ENCODE assay signal across 13 cellular contexts in genomic region chr14:22517117-22517720, GRCh38.
A peak's percentile ranks its signal among the peaks of the same experiment; 100 is the strongest.
DNase-seq lines count a peak whose midpoint lies in the region; ATAC-seq, FAIRE-seq and TF ChIP-seq lines count a peak whose summit lies in the region.
"Had no signal": no experiment of that assay in that cellular context is flagged by ENCODE, and none has a peak within 500 bp of the region (broad histone marks: within the 10 kb centered on the region; RNA-seq: fewer than 3 reads in every experiment).

No MANE protein-coding gene starts in this region.

- peaks cover 89% of the 10 kb centered on the region for H3K36me3 Mint-ChIP-seq in T-helper 2 cell treated with Interferon-gamma antibody and Interleukin-4, amounts not matched to agents 5 μg/mL and 100 μg/mL, for 36 hours (ENCODE audit: low read depth)
- H3K36me3 Mint-ChIP-seq in activated T-helper 2 cell treated with anti-CD3 and anti-CD28 coated beads, Interferon-gamma antibody, Interleukin-2, Interleukin-4, amounts not matched to agents 10 μg/mL and 5 μg/mL and 100 μg/mL, durations not matched to agents 14 hours and 24 hours and 36 hours (ENCODE audit: low read depth), result peaks cover 94% of the 10 kb centered on the region
- no peaks in the 10 kb centered on the region for H3K36me3 Mint-ChIP-seq in type B pancreatic cell

- no peak overlapping the region for H3K9ac ChIP-seq in neural cell (ENCODE audit: low read length)

- TF ChIP-seq CTCF in neural cell (IDR thresholded peaks at IDR 0.05; ENCODE audit: poor library complexity, severe bottlenecking) (no peak), osteoblast (IDR thresholded peaks at IDR 0.05; ENCODE audit: extremely low read depth, low read depth, low read length) (no peak), type B pancreatic cell (conservative IDR thresholded peaks at IDR 0.05) (no peak)

- no peak for ATAC-seq in GM19397 (IDR thresholded peaks at IDR 0.05; ENCODE audit: unreplicated experiment)
- ATAC-seq: A549 had no signal

- no peaks in the 10 kb centered on the region for H3K27me3 Mint-ChIP-seq in T-helper 2 cell treated with Interferon-gamma antibody and Interleukin-4, amounts not matched to agents 5 μg/mL and 100 μg/mL, for 36 hours (ENCODE audit: low read depth)
- no peaks in the 10 kb centered on the region for H3K27me3 Mint-ChIP-seq in activated T-helper 2 cell treated with anti-CD3 and anti-CD28 coated beads, Interferon-gamma antibody, Interleukin-2, Interleukin-4, amounts not matched to agents 10 μg/mL and 5 μg/mL and 100 μg/mL, durations not matched to agents 14 hours and 24 hours and 36 hours (ENCODE audit: low read depth)
- peaks cover 5% of the 10 kb centered on the region for H3K27me3 Mint-ChIP-seq in type B pancreatic cell

- peak overlapping the region; percentile 86 for H3K4me3 Mint-ChIP-seq in T-helper 2 cell treated with Interferon-gamma antibody and Interleukin-4, amounts not matched to agents 5 μg/mL and 100 μg/mL, for 36 hours
- H3K4me3 Mint-ChIP-seq in activated T-helper 2 cell treated with anti-CD3 and anti-CD28 coated beads, Interferon-gamma antibody, Interleukin-2, Interleukin-4, amounts not matched to agents 10 μg/mL and 5 μg/mL and 100 μg/mL, durations not matched to agents 14 hours and 24 hours and 36 hours (ENCODE audit: low read depth), result peak overlapping the region; percentile 78
- no peak overlapping the region for H3K4me3 Mint-ChIP-seq in type B pancreatic cell
- H3K4me3 Mint-ChIP-seq: dendritic cell treated with granulocyte-macrophage colony-stimulating factor and Interleukin-4, amounts not matched to agents 40 ng/mL and 50 ng/mL, for 4 days had no signal

- peak; percentile 20 for TF ChIP-seq EP300 in neural cell (conservative IDR thresholded peaks at IDR 0.05; ENCODE audit: poor library complexity, severe bottlenecking)

- H4K20me1 ChIP-seq in neural cell (ENCODE audit: insufficient read depth) (no peaks in the 10 kb centered on the region), osteoblast (ENCODE audit: insufficient read depth, low read length) (no peaks in the 10 kb centered on the region)

- TF ChIP-seq RAD21 in neural cell (conservative IDR thresholded peaks at IDR 0.05), result no peak

- H3K9me3 Mint-ChIP-seq in T-helper 2 cell treated with Interferon-gamma antibody and Interleukin-4, amounts not matched to agents 5 μg/mL and 100 μg/mL, for 36 hours, result no peaks in the 10 kb centered on the region
- H3K9me3 Mint-ChIP-seq in activated T-helper 2 cell treated with anti-CD3 and anti-CD28 coated beads, Interferon-gamma antibody, Interleukin-2, Interleukin-4, amounts not matched to agents 10 μg/mL and 5 μg/mL and 100 μg/mL, durations not matched to agents 14 hours and 24 hours and 36 hours, result no peaks in the 10 kb centered on the region
- H3K9me3 Mint-ChIP-seq in type B pancreatic cell, result peaks cover 5% of the 10 kb centered on the region
- H3K9me3 Mint-ChIP-seq: dendritic cell treated with granulocyte-macrophage colony-stimulating factor and Interleukin-4, amounts not matched to agents 40 ng/mL and 50 ng/mL, for 4 days had no signal

- H3K79me2 ChIP-seq in neural cell (replicated peaks; ENCODE audit: insufficient read depth, low read length) (no peaks in the 10 kb centered on the region), osteoblast (ENCODE audit: insufficient read depth, low read length) (no peaks in the 10 kb centered on the region)

- no peak overlapping the region for H3K4me2 ChIP-seq in neural cell (ENCODE audit: low read length)
- H3K4me2 ChIP-seq in osteoblast (ENCODE audit: insufficient read depth, low read length), result no peak overlapping the region
- H3K4me2 ChIP-seq: A549 had no signal

- H3K4me3 ChIP-seq in neural cell (ENCODE audit: low read length) (no peak overlapping the region), osteoblast (ENCODE audit: insufficient read depth, low read length) (no peak overlapping the region)
- H3K4me3 ChIP-seq: A549, thyroid gland had no signal

- peak overlapping the region; percentile 95 for H3K27ac Mint-ChIP-seq in T-helper 2 cell treated with Interferon-gamma antibody and Interleukin-4, amounts not matched to agents 5 μg/mL and 100 μg/mL, for 36 hours
- peak overlapping the region; percentile 87 for H3K27ac Mint-ChIP-seq in activated T-helper 2 cell treated with anti-CD3 and anti-CD28 coated beads, Interferon-gamma antibody, Interleukin-2, Interleukin-4, amounts not matched to agents 10 μg/mL and 5 μg/mL and 100 μg/mL, durations not matched to agents 14 hours and 24 hours and 36 hours
- no peak overlapping the region for H3K27ac Mint-ChIP-seq in type B pancreatic cell
- H3K27ac Mint-ChIP-seq: dendritic cell treated with granulocyte-macrophage colony-stimulating factor and Interleukin-4, amounts not matched to agents 40 ng/mL and 50 ng/mL, for 4 days had no signal

- DNase-seq in T-helper 2 cell treated with Interferon-gamma antibody and Interleukin-4, amounts not matched to agents 5 μg/mL and 100 μg/mL, for 36 hours (ENCODE audit: low spot score), result no peak
- no peak for DNase-seq in T-helper 2 cell
- no peak for DNase-seq in GM19239 (ENCODE audit: insufficient read length, low spot score)
- no peak for DNase-seq in activated T-helper 2 cell treated with anti-CD3 and anti-CD28 coated beads, Interferon-gamma antibody, Interleukin-2, Interleukin-4, amounts not matched to agents 10 μg/mL and 5 μg/mL and 100 μg/mL, durations not matched to agents 14 hours and 24 hours and 36 hours (ENCODE audit: low spot score)
- DNase-seq in osteoblast (ENCODE audit: insufficient read length, low spot score, missing footprints), result no peak
- DNase-seq in type B pancreatic cell (ENCODE audit: extremely low spot score, unreplicated experiment), result no peak
- DNase-seq: NCI-H2227 treated with DMSO at 0.1 percent for 48 hours; stimulated activated CD4-positive, alpha-beta T cell treated with anti-CD3 and anti-CD28 coated beads, Interleukin-12 subunit alpha, Interleukin-12 subunit beta, amount 100 ng/mL, for 4 hours; thyroid gland had no signal

- H3K4me1 ChIP-seq in osteoblast (ENCODE audit: insufficient read depth, low read length), result peaks cover 7% of the 10 kb centered on the region
- H3K4me1 ChIP-seq: A549 had no signal

- H3K27me3 ChIP-seq in neural cell (ENCODE audit: insufficient read depth, low read depth, low read length) (no peaks in the 10 kb centered on the region), osteoblast (ENCODE audit: insufficient read depth, low read length) (peaks cover 3% of the 10 kb centered on the region)
- H3K27me3 ChIP-seq: thyroid gland had no signal

- H3K4me1 Mint-ChIP-seq in T-helper 2 cell treated with Interferon-gamma antibody and Interleukin-4, amounts not matched to agents 5 μg/mL and 100 μg/mL, for 36 hours (ENCODE audit: low read depth), result peaks cover 73% of the 10 kb centered on the region
- H3K4me1 Mint-ChIP-seq in activated T-helper 2 cell treated with anti-CD3 and anti-CD28 coated beads, Interferon-gamma antibody, Interleukin-2, Interleukin-4, amounts not matched to agents 10 μg/mL and 5 μg/mL and 100 μg/mL, durations not matched to agents 14 hours and 24 hours and 36 hours (ENCODE audit: low read depth), result peaks cover 83% of the 10 kb centered on the region
- H3K4me1 Mint-ChIP-seq in type B pancreatic cell (ENCODE audit: unreplicated experiment), result peaks cover 65% of the 10 kb centered on the region

- H3K9me3 ChIP-seq in neural cell (ENCODE audit: low read length) (no peaks in the 10 kb centered on the region), osteoblast (ENCODE audit: low read depth, low read length) (no peaks in the 10 kb centered on the region)
- H3K9me3 ChIP-seq: A549, thyroid gland had no signal

- H3K36me3 ChIP-seq in neural cell (ENCODE audit: insufficient read depth, low read length) (no peaks in the 10 kb centered on the region), osteoblast (ENCODE audit: insufficient read depth, low read length) (no peaks in the 10 kb centered on the region)
- H3K36me3 ChIP-seq: thyroid gland had no signal

- intact Hi-C loops in activated T-helper 2 cell treated with anti-CD3 and anti-CD28 coated beads, Interferon-gamma antibody, Interleukin-2, Interleukin-4, amounts not matched to agents 10 μg/mL and 5 μg/mL and 100 μg/mL, durations not matched to agents 14 hours and 24 hours and 36 hours (cut with micrococcal nuclease), result no loop called here

- H3K27ac ChIP-seq in neural cell (ENCODE audit: low read length), result no peak overlapping the region
- no peak overlapping the region for H3K27ac ChIP-seq in osteoblast (ENCODE audit: low read depth, low read length)
- H3K27ac ChIP-seq: A549, thyroid gland had no signal

- H2AFZ ChIP-seq in neural cell (ENCODE audit: low read depth, low read length) (no peak overlapping the region), osteoblast (ENCODE audit: low read length) (no peak overlapping the region)

- peak; percentile 83 for FAIRE-seq in GM19239 (lab: Jason Lieb, UNC)
- FAIRE-seq: A549 had no signal

- H3K9me2 ChIP-seq in neural cell (ENCODE audit: insufficient read depth, low read length), result no peaks in the 10 kb centered on the region

- H3F3A ChIP-seq in neural cell (ENCODE audit: insufficient read depth, low read length, poor library complexity, severe bottlenecking), result no peaks in the 10 kb centered on the region

TF ChIP-seq in neural cell, 6 proteins besides CTCF, POLR2A, EP300 and RAD21:
- TF ChIP-seq EZH2 (IDR thresholded peaks at IDR 0.05; ENCODE audit: borderline replicate concordance, insufficient read depth, low read length, poor library complexity, severe bottlenecking) (no peak), POLR2AphosphoS5 (IDR thresholded peaks at IDR 0.05) (peak; percentile 57)
